1 cellular context compared by ENCODE assay signal in the genomic region with DNA sequence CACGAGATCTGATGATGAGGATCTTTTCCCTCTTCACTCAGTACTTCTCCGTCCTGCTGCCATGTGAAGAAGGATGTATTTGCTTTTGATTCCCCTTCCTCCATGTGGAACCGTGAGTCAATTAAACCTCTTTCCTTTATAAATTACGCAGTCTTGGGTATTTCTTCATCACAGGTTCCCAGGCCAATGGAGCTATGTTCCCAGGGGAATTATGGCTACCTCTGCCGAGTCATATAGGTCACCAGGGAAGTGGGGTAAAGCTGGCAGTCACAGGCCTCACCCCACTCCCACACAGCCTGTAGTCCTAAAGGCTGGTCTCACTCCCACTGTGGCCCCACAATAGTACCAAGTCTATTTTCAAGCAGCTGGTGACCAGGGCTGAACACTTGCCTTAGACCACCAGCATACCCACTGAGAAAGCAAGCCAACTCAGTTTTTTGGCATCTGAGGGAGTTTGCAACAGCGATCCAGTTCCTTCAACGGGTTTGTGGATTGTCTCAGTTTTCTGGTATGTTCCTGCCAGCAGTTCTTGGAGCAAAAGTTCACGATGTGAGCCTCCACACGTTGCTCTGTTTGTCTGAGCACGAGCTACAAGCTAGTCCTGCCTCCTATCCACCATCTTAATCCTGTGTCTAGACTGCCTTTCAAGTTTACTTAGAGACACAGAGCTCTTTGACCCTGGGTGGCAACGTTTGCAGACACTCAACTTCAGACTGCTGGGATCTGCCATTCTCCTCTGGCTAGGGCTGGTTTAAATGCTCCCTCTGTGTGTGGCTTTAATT.
TF ChIP-seq lines count a peak whose summit lies in the region.

No MANE protein-coding gene starts in this region.

TF ChIP-seq in GM23338, 12 proteins besides CTCF, POLR2A, EP300 and RAD21:
- TF ChIP-seq ZNF462 (CRISPR knock-in tag; IDR thresholded peaks at IDR 0.05) = no peak
- no peak for TF ChIP-seq CREB1 (CRISPR knock-in tag; IDR thresholded peaks at IDR 0.05; ENCODE audit: low read depth)
- no peak for TF ChIP-seq STAT1 (IDR thresholded peaks at IDR 0.05; ENCODE audit: unreplicated experiment)
- no peak for TF ChIP-seq POLR2AphosphoS5 (IDR thresholded peaks at IDR 0.05; ENCODE audit: low read depth)
- no peak for TF ChIP-seq JUNB (IDR thresholded peaks at IDR 0.05; ENCODE audit: unreplicated experiment)
- no peak for TF ChIP-seq ZNF114 (CRISPR knock-in tag; IDR thresholded peaks at IDR 0.05)
- TF ChIP-seq, protein P1, sequence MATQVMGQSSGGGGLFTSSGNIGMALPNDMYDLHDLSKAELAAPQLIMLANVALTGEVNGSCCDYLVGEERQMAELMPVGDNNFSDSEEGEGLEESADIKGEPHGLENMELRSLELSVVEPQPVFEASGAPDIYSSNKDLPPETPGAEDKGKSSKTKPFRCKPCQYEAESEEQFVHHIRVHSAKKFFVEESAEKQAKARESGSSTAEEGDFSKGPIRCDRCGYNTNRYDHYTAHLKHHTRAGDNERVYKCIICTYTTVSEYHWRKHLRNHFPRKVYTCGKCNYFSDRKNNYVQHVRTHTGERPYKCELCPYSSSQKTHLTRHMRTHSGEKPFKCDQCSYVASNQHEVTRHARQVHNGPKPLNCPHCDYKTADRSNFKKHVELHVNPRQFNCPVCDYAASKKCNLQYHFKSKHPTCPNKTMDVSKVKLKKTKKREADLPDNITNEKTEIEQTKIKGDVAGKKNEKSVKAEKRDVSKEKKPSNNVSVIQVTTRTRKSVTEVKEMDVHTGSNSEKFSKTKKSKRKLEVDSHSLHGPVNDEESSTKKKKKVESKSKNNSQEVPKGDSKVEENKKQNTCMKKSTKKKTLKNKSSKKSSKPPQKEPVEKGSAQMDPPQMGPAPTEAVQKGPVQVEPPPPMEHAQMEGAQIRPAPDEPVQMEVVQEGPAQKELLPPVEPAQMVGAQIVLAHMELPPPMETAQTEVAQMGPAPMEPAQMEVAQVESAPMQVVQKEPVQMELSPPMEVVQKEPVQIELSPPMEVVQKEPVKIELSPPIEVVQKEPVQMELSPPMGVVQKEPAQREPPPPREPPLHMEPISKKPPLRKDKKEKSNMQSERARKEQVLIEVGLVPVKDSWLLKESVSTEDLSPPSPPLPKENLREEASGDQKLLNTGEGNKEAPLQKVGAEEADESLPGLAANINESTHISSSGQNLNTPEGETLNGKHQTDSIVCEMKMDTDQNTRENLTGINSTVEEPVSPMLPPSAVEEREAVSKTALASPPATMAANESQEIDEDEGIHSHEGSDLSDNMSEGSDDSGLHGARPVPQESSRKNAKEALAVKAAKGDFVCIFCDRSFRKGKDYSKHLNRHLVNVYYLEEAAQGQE (IDR thresholded peaks at IDR 0.05; ENCODE audit: unreplicated experiment) = no peak
- TF ChIP-seq EZH2phosphoT487 (IDR thresholded peaks at IDR 0.05; ENCODE audit: unreplicated experiment) = no peak
- no peak for TF ChIP-seq NANOG (IDR thresholded peaks at IDR 0.05; ENCODE audit: borderline replicate concordance)
- no peak for TF ChIP-seq EZH2 (IDR thresholded peaks at IDR 0.05; ENCODE audit: low read depth, unreplicated experiment)
- TF ChIP-seq, protein P2, sequence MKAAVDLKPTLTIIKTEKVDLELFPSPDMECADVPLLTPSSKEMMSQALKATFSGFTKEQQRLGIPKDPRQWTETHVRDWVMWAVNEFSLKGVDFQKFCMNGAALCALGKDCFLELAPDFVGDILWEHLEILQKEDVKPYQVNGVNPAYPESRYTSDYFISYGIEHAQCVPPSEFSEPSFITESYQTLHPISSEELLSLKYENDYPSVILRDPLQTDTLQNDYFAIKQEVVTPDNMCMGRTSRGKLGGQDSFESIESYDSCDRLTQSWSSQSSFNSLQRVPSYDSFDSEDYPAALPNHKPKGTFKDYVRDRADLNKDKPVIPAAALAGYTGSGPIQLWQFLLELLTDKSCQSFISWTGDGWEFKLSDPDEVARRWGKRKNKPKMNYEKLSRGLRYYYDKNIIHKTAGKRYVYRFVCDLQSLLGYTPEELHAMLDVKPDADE (IDR thresholded peaks at IDR 0.05) = no peak
- TF ChIP-seq ZNF331 (CRISPR knock-in tag; IDR thresholded peaks at IDR 0.05; ENCODE audit: low read depth) = no peak
TF ChIP-seq in GM23338: peak in this region for 0.
